In the genomic region with DNA sequence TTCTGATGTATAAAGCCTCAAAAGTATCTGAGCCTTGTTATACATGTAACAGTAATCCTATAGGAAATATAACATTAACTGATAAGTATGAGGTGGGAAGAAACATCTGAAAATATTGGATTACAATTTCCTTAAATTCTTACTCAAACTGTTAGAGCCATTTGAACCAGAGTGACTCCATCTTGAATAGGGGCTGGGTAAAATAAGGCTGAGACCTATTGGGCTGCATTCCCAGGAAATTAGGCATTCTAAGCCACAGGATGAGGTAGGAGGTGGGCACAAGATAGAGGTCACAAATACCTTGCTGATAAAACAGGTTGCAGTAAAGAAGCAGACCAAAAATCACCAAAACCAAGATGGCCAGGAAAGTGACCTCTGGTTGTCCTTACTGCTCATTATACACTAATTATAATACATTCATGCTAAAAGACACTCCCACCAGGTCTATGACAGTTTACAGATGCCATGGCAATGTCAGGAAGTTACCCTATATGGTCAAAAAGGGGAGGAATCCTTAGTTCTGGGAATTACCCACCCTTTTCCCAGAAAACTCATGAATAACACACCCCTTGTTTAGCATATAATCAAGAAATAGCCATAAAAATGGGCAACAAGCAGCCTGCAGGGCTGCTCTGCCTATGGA, we compare ENCODE assay signal across 17 cellular contexts.
DNase-seq lines count a peak whose midpoint lies in the region; TF ChIP-seq lines count a peak whose summit lies in the region.
"Had no signal": no experiment of that assay in that cellular context is flagged by ENCODE, and none has a peak within 500 bp of the region (broad histone marks: within the 10 kb centered on the region; RNA-seq: fewer than 3 reads in every experiment).

No MANE protein-coding gene starts in this region.

- H2BK15ac ChIP-seq in mesenchymal stem cell (ENCODE audit: low read depth, poor library complexity, severe bottlenecking), result no peak overlapping the region

- no peak overlapping the region for H2BK120ac ChIP-seq in mesenchymal stem cell (ENCODE audit: low read depth, low read length)

- H3K4me3 ChIP-seq in mesenchymal stem cell (ENCODE audit: insufficient read depth in 1 of 2, low read depth in 1 of 2, low read length in 2 of 2) (no peak overlapping the region), testis (no peak overlapping the region)
- H3K4me3 ChIP-seq: BLaER1, GM23248, HAP-1 had no signal

- H3K14ac ChIP-seq in mesenchymal stem cell (ENCODE audit: low read length in 2 of 2), result no peak overlapping the region

- peak; percentile 30 for DNase-seq in H4 (ENCODE audit: low spot score)
- DNase-seq in RPMI7951 (ENCODE audit: low read depth), result peak; percentile 1
- DNase-seq in mesenchymal stem cell, result peak; percentile 8
- DNase-seq in KG1 (lab: John Stamatoyannopoulos, UW), result no peak
- DNase-seq in testis, result no peak
- DNase-seq in effector CD8-positive, alpha-beta T cell (lab: John Stamatoyannopoulos, UW), result no peak
- DNase-seq: Caco-2; CD4-positive, CD25-positive, alpha-beta regulatory T cell; CD8-positive, alpha-beta T cell; DMS153; DND-41; GM23248; HFFc6 had no signal

- H3K4me2 ChIP-seq in mesenchymal stem cell (ENCODE audit: low read length, poor library complexity, severe bottlenecking), result no peak overlapping the region
- H3K4me2 ChIP-seq: BLaER1 had no signal

- H4K8ac ChIP-seq in mesenchymal stem cell (ENCODE audit: low read length), result no peak overlapping the region

- H3K27ac ChIP-seq in mesenchymal stem cell (ENCODE audit: low read length, poor library complexity, severe bottlenecking) (no peak overlapping the region), testis (no peak overlapping the region)
- H3K27ac ChIP-seq: 22Rv1, BLaER1, C4-2B, GM23248 had no signal

- H3K18ac ChIP-seq in mesenchymal stem cell (ENCODE audit: low read depth in 1 of 2, low read length in 2 of 2), result no peak overlapping the region

- no peak overlapping the region for H3K23ac ChIP-seq in mesenchymal stem cell (ENCODE audit: low read length in 2 of 2)

- H3K9me3 ChIP-seq in mesenchymal stem cell (ENCODE audit: control insufficient read depth, low read length), result no peaks in the 10 kb centered on the region
- no peaks in the 10 kb centered on the region for H3K9me3 ChIP-seq in testis
- H3K9me3 ChIP-seq: BLaER1, Caco-2, HAP-1 had no signal

- TF ChIP-seq CTCF in testis (IDR thresholded peaks at IDR 0.05), result no peak

- no peak for TF ChIP-seq POLR2A in testis (IDR thresholded peaks at IDR 0.05)

- H3K27me3 ChIP-seq in mesenchymal stem cell (ENCODE audit: control insufficient read depth in 1 of 2, insufficient read depth in 1 of 2, low read length in 2 of 2), result peaks cover 0 to 9% of the 10 kb centered on the region in 2 experiments
- H3K27me3 ChIP-seq in testis, result no peaks in the 10 kb centered on the region
- H3K27me3 ChIP-seq: BLaER1 had no signal

- H2AK5ac ChIP-seq in mesenchymal stem cell (ENCODE audit: low read length, severe bottlenecking), result no peak overlapping the region

- no peak overlapping the region for H3K4ac ChIP-seq in mesenchymal stem cell (ENCODE audit: low read depth in 1 of 2, low read length in 2 of 2)

- H3K9ac ChIP-seq in mesenchymal stem cell (ENCODE audit: low read length), result no peak overlapping the region
- H3K9ac ChIP-seq: BLaER1, GM23248 had no signal

- H3K4me1 ChIP-seq in mesenchymal stem cell (ENCODE audit: control insufficient read depth, insufficient read depth, low read depth, low read length) (no peaks in the 10 kb centered on the region), testis (no peaks in the 10 kb centered on the region)
- H3K4me1 ChIP-seq: BLaER1, Caco-2, HAP-1 had no signal

- intact Hi-C loops in testis (cut with DNase I; ENCODE audit: low total_unique reads), result no loop called here

- no peak overlapping the region for H2BK5ac ChIP-seq in mesenchymal stem cell (ENCODE audit: low read depth, low read length, poor library complexity, severe bottlenecking)

- no peaks in the 10 kb centered on the region for H3K79me1 ChIP-seq in mesenchymal stem cell (replicated peaks; ENCODE audit: low read length, poor library complexity, severe bottlenecking)

- H2BK12ac ChIP-seq in mesenchymal stem cell (ENCODE audit: low read length in 2 of 2), result no peak overlapping the region

- no peak overlapping the region for H4K91ac ChIP-seq in mesenchymal stem cell (ENCODE audit: low read length)

- H2AFZ ChIP-seq in mesenchymal stem cell (ENCODE audit: low read depth, low read length), result no peak overlapping the region
- H2AFZ ChIP-seq: GM23248 had no signal

- no peaks in the 10 kb centered on the region for H3K36me3 ChIP-seq in mesenchymal stem cell (ENCODE audit: control insufficient read depth in 1 of 2, insufficient read depth in 2 of 2, low read depth in 1 of 2, low read length in 2 of 2)
- no peaks in the 10 kb centered on the region for H3K36me3 ChIP-seq in testis (ENCODE audit: low read depth, missing control alignments)
- H3K36me3 ChIP-seq: BLaER1, HAP-1 had no signal

Comparison
In these comparisons a context has a peak if more than half of its experiments do, and no peak if none do; other contexts are left out.
1. DNase-seq: peak in H4 (single experiment), RPMI7951 (single experiment) and mesenchymal stem cell (single experiment); none in KG1 (single experiment), testis (single experiment) and effector CD8-positive, alpha-beta T cell (single experiment).